Comparison of ENCODE assay signal across 17 cellular contexts in genomic region chr2:20419752-20420151, GRCh38. TPM values are rescaled to one million over a fixed set of nuclear protein-coding genes. Genes with fewer than 3 reads are reported as not detected.
DNase-seq lines count a peak whose midpoint lies in the region; ATAC-seq, FAIRE-seq and TF ChIP-seq lines count a peak whose summit lies in the region.
"Had no signal": no experiment of that assay in that cellular context is flagged by ENCODE, and none has a peak within 500 bp of the region (broad histone marks: within the 10 kb centered on the region; RNA-seq: fewer than 3 reads in every experiment).

No MANE protein-coding gene starts in this region.

- H2AK5ac ChIP-seq in H1 (ENCODE audit: low read depth, low read length): no peak overlapping the region

- peaks cover 25% of the 10 kb centered on the region for H3K4me1 Mint-ChIP-seq in neural progenitor cell

- no peaks in the 10 kb centered on the region for H3K9me3 ChIP-seq in SJCRH30 (replicated peaks)
- no peaks in the 10 kb centered on the region for H3K9me3 ChIP-seq in H1 (ENCODE audit: insufficient read depth in 2 of 2, low read depth in 1 of 2, low read length in 1 of 2)
- H3K9me3 ChIP-seq in neural progenitor cell (ENCODE audit: low read depth): no peaks in the 10 kb centered on the region
- no peaks in the 10 kb centered on the region for H3K9me3 ChIP-seq in upper lobe of left lung
- H3K9me3 ChIP-seq: heart left ventricle, MG63 had no signal

- ATAC-seq in upper lobe of left lung (ENCODE audit: low FRiP score in 2 of 2) (no peak), HG03571 (IDR thresholded peaks at IDR 0.05; ENCODE audit: unreplicated experiment) (no peak), HG03045 (IDR thresholded peaks at IDR 0.05; ENCODE audit: unreplicated experiment) (no peak)
- ATAC-seq: esophagus mucosa; natural killer cell treated with Interleukin-12 subunit alpha and Interleukin-12 subunit beta and Interleukin-15 and Interleukin-18, amount 100 ng/mL, for 72 hours; stimulated activated naive B cell treated with anti-CD40 and anti-IgM and Interleukin-4, amounts not matched to agents 10 μg/mL and 1 μg/mL and 100 μg/mL, for 72 hours had no signal

- no peak for TF ChIP-seq RAD21 in H1 (IDR thresholded peaks at IDR 0.05 in 1 of 2, conservative IDR thresholded peaks at IDR 0.05 in 1 of 2; ENCODE audit: low read depth in 2 of 2, low read length in 2 of 2)

- H3K23me2 ChIP-seq in H1 (ENCODE audit: low read depth, low read length): no peaks in the 10 kb centered on the region

- H3K9me3 Mint-ChIP-seq in neural progenitor cell: peaks cover 4% of the 10 kb centered on the region
- H3K9me3 Mint-ChIP-seq: natural killer cell treated with Interleukin-12 subunit alpha and Interleukin-12 subunit beta and Interleukin-15 and Interleukin-18, amount 100 ng/mL, for 72 hours had no signal

- no peak for TF ChIP-seq POLR2A in H1 (IDR thresholded peaks at IDR 0.05; ENCODE audit: control extremely low read depth in 1 of 2, low read depth in 2 of 2, low read length in 2 of 2)
- no peak for TF ChIP-seq POLR2A in upper lobe of left lung (IDR thresholded peaks at IDR 0.05)

- H3K4me1 ChIP-seq in SJCRH30: peaks cover 28% of the 10 kb centered on the region
- H3K4me1 ChIP-seq in H1 (replicated peaks in 1 of 4; ENCODE audit: control insufficient read depth in 3 of 4, insufficient read depth in 4 of 4, low read length in 3 of 4): peaks cover 0 to 4% (median 2%) of the 10 kb centered on the region in 4 experiments; a peak in 2 of 7 replicates
- H3K4me1 ChIP-seq in neural progenitor cell: peaks cover 18% of the 10 kb centered on the region
- peaks cover 36 to 45% (median 39%) of the 10 kb centered on the region in 4 donors for H3K4me1 ChIP-seq in upper lobe of left lung

- POLR2A ChIA-PET in H1 (lab: Charles Lee; ENCODE audit: partially characterized antibody): interaction anchor here (1.9 kb wide), 1 partner anchor 27 kb away, joined by 10 read pairs; the partner anchor contains the start of gene RHOB

- H3K79me1 ChIP-seq in H1 (ENCODE audit: low read depth, low read length): no peaks in the 10 kb centered on the region

- H3K27ac ChIP-seq in SJCRH30 (peak overlapping the region; percentile 95), H1 (ENCODE audit: low read depth, low read length) (no peak overlapping the region), neural progenitor cell (no peak overlapping the region), upper lobe of left lung (peak overlapping the region in 3 of 4 donors; percentile 51 to 79 (median 69))

- H4K20me1 ChIP-seq in H1 (replicated peaks in 1 of 2; ENCODE audit: control insufficient read depth in 1 of 2, insufficient read depth in 2 of 2, low read length in 2 of 2) (no peaks in the 10 kb centered on the region), neural progenitor cell (ENCODE audit: low read depth) (no peaks in the 10 kb centered on the region)

- H4K5ac ChIP-seq in H1 (ENCODE audit: insufficient read length, low read depth, low read length): no peak overlapping the region

- H3K27ac Mint-ChIP-seq in neural progenitor cell: no peak overlapping the region
- H3K27ac Mint-ChIP-seq: natural killer cell treated with Interleukin-12 subunit alpha and Interleukin-12 subunit beta and Interleukin-15 and Interleukin-18, amount 100 ng/mL, for 72 hours; stimulated activated naive B cell treated with anti-CD40 and anti-IgM and Interleukin-4, amounts not matched to agents 10 μg/mL and 1 μg/mL and 100 μg/mL, for 72 hours had no signal

- H3K4me3 Mint-ChIP-seq in neural progenitor cell: no peak overlapping the region
- H3K4me3 Mint-ChIP-seq: natural killer cell treated with Interleukin-12 subunit alpha and Interleukin-12 subunit beta and Interleukin-15 and Interleukin-18, amount 100 ng/mL, for 72 hours; stimulated activated naive B cell treated with anti-CD40 and anti-IgM and Interleukin-4, amounts not matched to agents 10 μg/mL and 1 μg/mL and 100 μg/mL, for 72 hours had no signal

- peaks cover 12% of the 10 kb centered on the region for H3K27me3 Mint-ChIP-seq in neural progenitor cell (ENCODE audit: insufficient read depth, low read depth)
- H3K27me3 Mint-ChIP-seq: natural killer cell treated with Interleukin-12 subunit alpha and Interleukin-12 subunit beta and Interleukin-15 and Interleukin-18, amount 100 ng/mL, for 72 hours; stimulated activated naive B cell treated with anti-CD40 and anti-IgM and Interleukin-4, amounts not matched to agents 10 μg/mL and 1 μg/mL and 100 μg/mL, for 72 hours had no signal

- no peak for TF ChIP-seq CTCF in H1 (IDR thresholded peaks at IDR 0.05; ENCODE audit: control extremely low read depth in 1 of 3, insufficient read depth in 1 of 3, low read depth in 1 of 3, low read length in 3 of 3)
- TF ChIP-seq CTCF in neural progenitor cell (IDR thresholded peaks at IDR 0.05): no peak
- TF ChIP-seq CTCF in upper lobe of left lung (IDR thresholded peaks at IDR 0.05): no peak

- no peak overlapping the region for H3K14ac ChIP-seq in H1 (ENCODE audit: insufficient read length)

- H3K36me3 Mint-ChIP-seq in neural progenitor cell: no peaks in the 10 kb centered on the region
- H3K36me3 Mint-ChIP-seq: natural killer cell treated with Interleukin-12 subunit alpha and Interleukin-12 subunit beta and Interleukin-15 and Interleukin-18, amount 100 ng/mL, for 72 hours; stimulated activated naive B cell treated with anti-CD40 and anti-IgM and Interleukin-4, amounts not matched to agents 10 μg/mL and 1 μg/mL and 100 μg/mL, for 72 hours had no signal

- no peak overlapping the region for H3K18ac ChIP-seq in H1 (ENCODE audit: extremely low read depth, low read length)

- H2BK120ac ChIP-seq in H1 (replicated peaks; ENCODE audit: low read depth, low read length): no peak overlapping the region

- H3F3A ChIP-seq in neural progenitor cell (ENCODE audit: low read depth): peaks cover 10% of the 10 kb centered on the region

- H3K79me2 ChIP-seq in H1 (ENCODE audit: control insufficient read depth in 1 of 2, insufficient read depth in 2 of 2, low read length in 2 of 2) (no peaks in the 10 kb centered on the region), neural progenitor cell (ENCODE audit: low read depth) (no peaks in the 10 kb centered on the region)

- H2AFZ ChIP-seq in H1 (ENCODE audit: low read length) (0 out of 2 replicates have a peak overlapping the region, but pooled peaks have one; percentile 40), neural progenitor cell (replicated peaks) (peak overlapping the region; percentile 92)

- WGBS in H1 (ENCODE audit: extremely low coverage in 1 of 2, insufficient coverage in 1 of 2, insufficient read length in 1 of 2, insufficient replicate concordance in 2 of 2, low coverage in 1 of 2, low lambda C conversion rate in 2 of 2, missing lambda C conversion rate in 1 of 2), 2 experiments: 82% methylated on average over 6 of the region's 9 CpGs; no CpG with 5 or more reads in 1 of the 2 experiments
- WGBS in upper lobe of left lung, 2 donors: 82 to 84% methylated on average over 7 to 9 of the region's 9 CpGs

- CTCF ChIA-PET in H1 (lab: Charles Lee; ENCODE audit: partially characterized antibody): interaction anchor here (0.6 to 25.0 kb wide), 11 partner anchors 10 to 226 kb away, joined by 3 to 404 read pairs (median 6); partner anchors contain the start of gene HS1BP3

- no peak overlapping the region for H4K91ac ChIP-seq in H1 (replicated peaks; ENCODE audit: insufficient read length, low read length)

- H3K4me2 ChIP-seq in H1 (ENCODE audit: insufficient read depth in 1 of 2, low read depth in 2 of 2, low read length in 2 of 2) (no peak overlapping the region), neural progenitor cell (no peak overlapping the region)

- no peak overlapping the region for H3K56ac ChIP-seq in H1 (replicated peaks; ENCODE audit: insufficient read length, low read depth, low read length)

- no peak overlapping the region for H3K9ac ChIP-seq in H1 (replicated peaks in 1 of 4; ENCODE audit: extremely low read depth in 1 of 4, low read depth in 3 of 4, low read length in 3 of 4)
- H3K9ac ChIP-seq in neural progenitor cell: no peak overlapping the region

- DNase-seq in SJCRH30 (peak in 1 of 2 experiments; percentile 34), H1 (ENCODE audit: low read depth in 1 of 2, low spot score in 2 of 2) (no peak), neural progenitor cell (ENCODE audit: low spot score) (no peak), upper lobe of left lung (peak in 1 of 2 donors; percentile 1), hippocampal formation (lab: John Stamatoyannopoulos, UW) (no peak)
- DNase-seq: effector CD4-positive, alpha-beta T cell; MG63; NCI-H1694 treated with DMSO at 0.1 percent for 48 hours; stimulated activated naive B cell treated with anti-CD40 and anti-IgM and Interleukin-4, amounts not matched to agents 10 μg/mL and 1 μg/mL and 100 μg/mL, for 72 hours; T-helper 1 cell had no signal

- H2BK5ac ChIP-seq in H1 (ENCODE audit: low read depth, low read length): no peak overlapping the region

- H2BK15ac ChIP-seq in H1 (ENCODE audit: low read length): no peak overlapping the region

- H2BK20ac ChIP-seq in H1 (ENCODE audit: low read length): no peak overlapping the region

- H3K4me3 ChIP-seq in SJCRH30 (peak overlapping the region; percentile 49), H1 (ENCODE audit: extremely low read depth in 1 of 4, insufficient read depth in 2 of 4, low read depth in 3 of 4, low read length in 4 of 4) (no peak overlapping the region), neural progenitor cell (no peak overlapping the region), upper lobe of left lung (no peak overlapping the region)
- H3K4me3 ChIP-seq: heart left ventricle, lung, MG63 had no signal

- TF ChIP-seq EP300 in H1 (IDR thresholded peaks at IDR 0.05; ENCODE audit: borderline replicate concordance in 1 of 2, low read depth in 2 of 2, low read length in 2 of 2) (no peak), upper lobe of left lung (IDR thresholded peaks at IDR 0.05) (no peak)

- no peak overlapping the region for H3K4ac ChIP-seq in H1 (replicated peaks; ENCODE audit: insufficient read length, low read depth, low read length)

- no peak overlapping the region for H3K23ac ChIP-seq in H1 (ENCODE audit: insufficient read length)

- H3K27me3 ChIP-seq in SJCRH30: no peaks in the 10 kb centered on the region
- H3K27me3 ChIP-seq in H1 (replicated peaks in 1 of 4; ENCODE audit: control insufficient read depth in 3 of 4, extremely low read depth in 1 of 4, insufficient read depth in 3 of 4, low read length in 3 of 4): no peaks in the 10 kb centered on the region
- no peaks in the 10 kb centered on the region for H3K27me3 ChIP-seq in neural progenitor cell
- no peaks in the 10 kb centered on the region for H3K27me3 ChIP-seq in upper lobe of left lung
- H3K27me3 ChIP-seq: heart left ventricle, MG63 had no signal

- no peak overlapping the region for H4K8ac ChIP-seq in H1 (ENCODE audit: extremely low read depth, insufficient read depth, low read length)

- no peak for FAIRE-seq in H1 (lab: Jason Lieb, UNC)
- FAIRE-seq: urothelium cell line had no signal

- no peak overlapping the region for H2BK12ac ChIP-seq in H1 (ENCODE audit: low read depth, low read length)

- H3K36me3 ChIP-seq in SJCRH30 (no peaks in the 10 kb centered on the region), H1 (ENCODE audit: control insufficient read depth in 2 of 4, insufficient read depth in 4 of 4, low read length in 3 of 4) (no peaks in the 10 kb centered on the region), neural progenitor cell (no peaks in the 10 kb centered on the region), upper lobe of left lung (no peaks in the 10 kb centered on the region)
- H3K36me3 ChIP-seq: heart left ventricle, MG63 had no signal

RNA-seq across cellular contexts. Expression of gene RHOB, which starts 27.1 kb away (rescaled TPM):
- total RNA-seq in SJCRH30 (2014; rRNA removed; shearing (Covaris generic)): 138 and 146 TPM in 2 replicates
- total RNA-seq in H1 (2021; fragmentation: NEBNext Ultra II Directional; extraction: Animal tissue kit (Norgen Biotek cat#: 25700)): 9.5 and 13.5 TPM in 2 replicates
- 9.3 and 17.8 TPM in 2 replicates for polyA plus RNA-seq in H1 (2011; rRNA removed)
- polyA plus RNA-seq in H1 (2011; cell fraction: cytosol; rRNA removed): 12.2 TPM
- 12.4 TPM for polyA plus RNA-seq in H1 (2011; cell fraction: nucleus; rRNA removed)
- polyA plus RNA-seq in H1 (2012, experiment 1 of 2): 6.7 to 9.6 TPM (median 7.6 TPM) in 4 replicates
- polyA plus RNA-seq in H1 (2012, experiment 2 of 2): 14.3 TPM
- polyA plus RNA-seq in H1 (2013, experiment 1 of 2): 5.4 TPM
- 5.6 TPM for polyA plus RNA-seq in H1 (2013, experiment 2 of 2)
- polyA minus RNA-seq in H1 (2011; rRNA and poly(A)+ RNA removed): 3.1 and 4.1 TPM in 2 replicates
- polyA minus RNA-seq in H1 (2011; cell fraction: cytosol; rRNA and poly(A)+ RNA removed): 12.4 TPM
- 40.4 TPM for polyA minus RNA-seq in H1 (2011; cell fraction: nucleus; rRNA and poly(A)+ RNA removed)
- total RNA-seq in neural progenitor cell (ENCODE audit: low replicate concordance) (16.1 and 28.7 TPM in 2 replicates), upper lobe of left lung (100 to 1,000 TPM; 193 to 583 (median 336) TPM)

Comparison
In these comparisons a context has a peak if more than half of its experiments do, and no peak if none do; other contexts are left out.
1. H3K27ac ChIP-seq: peak in SJCRH30 (single experiment) and upper lobe of left lung (3 of 4); none in H1 (single experiment) and neural progenitor cell (single experiment).